20 cellular contexts compared by ENCODE assay signal in the genomic region with DNA sequence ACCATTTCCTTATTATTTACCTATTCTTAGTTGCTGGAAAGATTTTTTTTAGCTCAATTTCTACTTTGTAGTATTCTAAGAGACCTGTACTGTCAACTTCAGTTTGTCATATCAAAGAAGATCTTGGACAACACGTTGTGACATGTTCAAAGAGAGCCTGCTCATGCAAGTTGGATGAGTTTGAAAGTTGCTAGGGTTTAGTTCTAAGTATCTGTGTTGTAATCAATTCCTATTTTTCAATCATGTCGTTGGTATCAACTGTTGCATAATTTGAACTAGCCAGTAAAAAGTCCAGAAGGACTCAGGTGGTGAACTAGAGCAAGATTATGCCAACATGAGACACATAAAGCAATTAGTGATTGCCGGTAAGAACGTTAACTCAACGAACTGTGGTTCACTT. TPM values are rescaled to one million over a fixed set of nuclear protein-coding genes. Genes with fewer than 3 reads are reported as not detected.
DNase-seq lines count a peak whose midpoint lies in the region; ATAC-seq, FAIRE-seq and TF ChIP-seq lines count a peak whose summit lies in the region.
"Had no signal": no experiment of that assay in that cellular context is flagged by ENCODE, and none has a peak within 500 bp of the region (broad histone marks: within the 10 kb centered on the region; RNA-seq: fewer than 3 reads in every experiment).

No MANE protein-coding gene starts in this region.

- H3K27ac ChIP-seq in keratinocyte (ENCODE audit: control insufficient read depth, insufficient read depth, low read length) (no peak overlapping the region), body of pancreas (no peak overlapping the region)
- H3K27ac ChIP-seq: GM23248 had no signal

- 77 to 80% methylated on average over 5 of the region's 5 CpGs for WGBS in body of pancreas, 2 donors

- dilution Hi-C loops in keratinocyte (cut with MboI; ENCODE audit: extremely low pct_ligation_motif_present, low sequenced_read_pairs): no loop called here

- no peaks in the 10 kb centered on the region for H4K20me1 ChIP-seq in keratinocyte (ENCODE audit: control insufficient read depth, extremely low read depth, insufficient read depth, low read length)

- peak overlapping the region; percentile 29 for H2AFZ ChIP-seq in keratinocyte (ENCODE audit: control insufficient read depth, low read length)
- H2AFZ ChIP-seq: GM23248 had no signal

- peak; percentile 60 for FAIRE-seq in D721Med (lab: Jason Lieb, UNC)
- peak; percentile 94 for FAIRE-seq in keratinocyte (lab: Jason Lieb, UNC)
- FAIRE-seq: GM12892, GM19239 had no signal

- no peak for DNase-seq in D721Med (ENCODE audit: insufficient read length, low spot score)
- DNase-seq in MV-4-11 (lab: John Stamatoyannopoulos, UW): peak; percentile 17
- peak; percentile 90 for DNase-seq in epithelial cell of esophagus (ENCODE audit: low read depth)
- DNase-seq in keratinocyte (ENCODE audit: low read depth, low spot score): peak; percentile 66
- DNase-seq in body of pancreas: no peak
- DNase-seq in cerebellar cortex (ENCODE audit: low spot score): no peak
- DNase-seq: ACHN; BE2C; C1 segment of cervical spinal cord; CD4-positive, CD25-positive, alpha-beta regulatory T cell; CD8-positive, alpha-beta memory T cell; COR-L47; DMS153; DMS79; GDM1; GM23248 had no signal

- intact Hi-C loops in body of pancreas (cut with DNase I): no loop called here

- no peak overlapping the region for H3K9ac ChIP-seq in keratinocyte (ENCODE audit: control insufficient read depth, extremely low read depth, insufficient read depth, low read length)
- H3K9ac ChIP-seq: GM23248 had no signal

- peak overlapping the region; percentile 44 for H3K4me2 ChIP-seq in keratinocyte (ENCODE audit: control insufficient read depth, extremely low read depth, insufficient read depth, low read depth, low read length)

- H3K79me2 ChIP-seq in keratinocyte (ENCODE audit: control insufficient read depth, insufficient read depth, low read length): no peaks in the 10 kb centered on the region

- TF ChIP-seq CTCF in D721Med (IDR thresholded peaks at IDR 0.05; ENCODE audit: insufficient read depth, missing control alignments) (no peak), epithelial cell of esophagus (IDR thresholded peaks at IDR 0.05; ENCODE audit: insufficient read depth, low read depth, low read length, missing control alignments) (no peak), keratinocyte (optimal IDR thresholded peaks at IDR 0.05 in 1 of 3, IDR thresholded peaks at IDR 0.05 in 1 of 3, conservative IDR thresholded peaks at IDR 0.05 in 1 of 3; ENCODE audit: extremely low read depth in 1 of 3, insufficient read depth in 2 of 3, low read length in 3 of 3) (no peak), body of pancreas (IDR thresholded peaks at IDR 0.05) (no peak)

- ATAC-seq in GM21515 (IDR thresholded peaks at IDR 0.05; ENCODE audit: unreplicated experiment) (no peak), body of pancreas (no peak)

- H3K9me1 ChIP-seq in keratinocyte (ENCODE audit: control insufficient read depth, extremely low read depth, insufficient read depth, low read length): no peaks in the 10 kb centered on the region

- no peaks in the 10 kb centered on the region for H3K36me3 ChIP-seq in keratinocyte (ENCODE audit: control insufficient read depth in 2 of 2, extremely low read depth in 1 of 2, insufficient read depth in 2 of 2, low read length in 2 of 2)
- H3K36me3 ChIP-seq in body of pancreas (replicated peaks in 1 of 2; ENCODE audit: insufficient read depth in 1 of 2, low read depth in 2 of 2): no peaks in the 10 kb centered on the region
- H3K36me3 ChIP-seq: BE2C, HAP-1 had no signal

- H3K27me3 ChIP-seq in keratinocyte (ENCODE audit: control insufficient read depth, extremely low read depth, insufficient read depth, low read length): no peaks in the 10 kb centered on the region
- H3K27me3 ChIP-seq in body of pancreas: no peaks in the 10 kb centered on the region
- H3K27me3 ChIP-seq: BE2C had no signal

- no peak for TF ChIP-seq POLR2A in body of pancreas (IDR thresholded peaks at IDR 0.05)

- no peaks in the 10 kb centered on the region for H3K9me3 ChIP-seq in keratinocyte (ENCODE audit: control insufficient read depth, low read depth, low read length)
- H3K9me3 ChIP-seq in body of pancreas: no peaks in the 10 kb centered on the region
- H3K9me3 ChIP-seq: BE2C, HAP-1 had no signal

- H3K4me3 ChIP-seq in epithelial cell of esophagus (ENCODE audit: low read length): no peak overlapping the region
- H3K4me3 ChIP-seq in keratinocyte (ENCODE audit: control insufficient read depth in 2 of 3, extremely low read depth in 1 of 3, insufficient read depth in 2 of 3, low read depth in 1 of 3, low read length in 3 of 3): no peak overlapping the region
- no peak overlapping the region for H3K4me3 ChIP-seq in body of pancreas
- H3K4me3 ChIP-seq: GM23248, HAP-1 had no signal

- H3K4me1 ChIP-seq in keratinocyte (ENCODE audit: control insufficient read depth, extremely low read depth, insufficient read depth, low read length) (peaks cover 12% of the 10 kb centered on the region), body of pancreas (peaks cover 7% of the 10 kb centered on the region)
- H3K4me1 ChIP-seq: BE2C, HAP-1 had no signal

RNA-seq across cellular contexts. Expression of gene PKIB, which starts 30.2 kb away (rescaled TPM):
- polyA plus RNA-seq in keratinocyte: 4.4 to 8.7 TPM (median 5.8 TPM) in 3 replicates
- 6.2 TPM for polyA plus RNA-seq in keratinocyte (2011; ENCODE audit: low read depth)
- polyA plus RNA-seq in keratinocyte (2011; cell fraction: cytosol; rRNA removed): 5.8 and 11.9 TPM in 2 replicates
- polyA plus RNA-seq in keratinocyte (2011; cell fraction: nucleus; rRNA removed): 3.5 and 3.8 TPM in 2 replicates
- 4.6 and 13.5 TPM in 2 replicates for polyA plus RNA-seq in keratinocyte (2012; ENCODE audit: low replicate concordance)
- polyA minus RNA-seq in keratinocyte: 0.86 to 3.3 TPM in 2 of 3 replicates, not detected in the other
- polyA minus RNA-seq in keratinocyte (2011; cell fraction: cytosol; rRNA and poly(A)+ RNA removed): 3.3 TPM
- polyA minus RNA-seq in keratinocyte (2011; cell fraction: nucleus; rRNA and poly(A)+ RNA removed): 1.7 and 3.7 TPM in 2 replicates
- 10 to 100 TPM in 1 of 2 donors, not detected in 1; 13.0 TPM for total RNA-seq in body of pancreas
- total RNA-seq: GM23248 had no signal

Comparison
In these comparisons a context has a peak if more than half of its experiments do, and no peak if none do; other contexts are left out.
1. DNase-seq: peak in MV-4-11 (single experiment), epithelial cell of esophagus (single experiment) and keratinocyte (single experiment); none in D721Med (single experiment), body of pancreas (0 of 4) and cerebellar cortex (single experiment).